In the genomic region with DNA sequence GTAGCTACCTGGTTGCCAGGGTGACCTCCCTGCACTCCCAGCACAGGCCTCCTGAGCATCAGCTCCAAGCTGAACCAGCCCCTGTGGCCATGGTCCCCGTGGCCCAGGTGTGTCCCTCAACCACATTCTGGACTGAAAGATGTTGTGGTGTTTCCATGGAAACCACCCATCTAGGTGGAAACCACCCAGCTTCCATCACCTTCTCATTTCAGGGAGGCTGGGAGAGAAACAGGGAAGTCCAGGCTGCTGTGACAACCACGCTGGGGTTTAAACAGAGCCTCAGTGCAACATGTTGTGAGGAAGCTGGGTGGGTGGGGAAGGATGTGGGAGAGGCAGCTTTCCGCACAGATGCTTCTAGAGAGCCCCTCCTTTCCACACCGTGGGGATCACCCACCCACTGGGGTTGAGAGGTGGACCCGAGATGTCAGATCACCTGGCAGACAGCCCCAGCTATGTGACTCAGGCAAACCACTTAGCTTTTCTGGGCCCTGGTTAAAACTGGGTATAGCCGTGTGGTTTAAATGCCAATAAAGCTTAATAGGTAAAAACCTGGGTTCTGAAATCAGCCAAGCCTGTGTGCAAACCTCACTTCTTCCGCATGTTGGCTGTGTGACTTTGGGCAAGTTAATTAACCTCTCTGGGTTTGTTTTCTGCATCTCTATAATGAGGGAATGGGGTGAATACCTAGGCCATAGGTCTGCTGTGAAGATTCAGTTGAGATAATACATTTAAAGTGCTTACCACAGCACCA, we compare ENCODE assay signal across 8 cellular contexts. TPM values are rescaled to one million over a fixed set of nuclear protein-coding genes. Genes with fewer than 3 reads are reported as not detected.
A peak's percentile ranks its signal among the peaks of the same experiment; 100 is the strongest.
DNase-seq lines count a peak whose midpoint lies in the region; ATAC-seq, FAIRE-seq and TF ChIP-seq lines count a peak whose summit lies in the region.

No MANE protein-coding gene starts in this region.

- no TSS peak for BruUV-seq in PC-3 (replicated peaks; lab: Mats Ljungman, UMichigan)

- no peak overlapping the region for H3K9ac ChIP-seq in PC-3 (ENCODE audit: low read length)

- H3K36me3 Mint-ChIP-seq in activated CD4-positive, alpha-beta memory T cell treated with anti-CD3 and anti-CD28 coated beads, Interleukin-2, amount 10 ng/mL, durations not matched to agents 7 days and 5 days (ENCODE audit: low read depth): peaks cover 73% of the 10 kb centered on the region

- H3K27me3 Mint-ChIP-seq in activated CD4-positive, alpha-beta memory T cell treated with anti-CD3 and anti-CD28 coated beads, Interleukin-2, amount 10 ng/mL, durations not matched to agents 7 days and 5 days: no peaks in the 10 kb centered on the region

- intact Hi-C loops in lower lobe of right lung (cut with DNase I): no loop called here
- intact Hi-C loops in pancreas (cut with DNase I): loop anchor here in 1 of 3 donors (10.0 kb wide), 1 partner anchor 57 kb away; no protein-coding TSS in a partner anchor
- intact Hi-C loops in PC-3 (cut with micrococcal nuclease): no loop called here
- intact Hi-C loops in head of caudate nucleus (cut with DNase I): no loop called here

- H3K27ac Mint-ChIP-seq in activated CD4-positive, alpha-beta memory T cell treated with anti-CD3 and anti-CD28 coated beads, Interleukin-2, amount 10 ng/mL, durations not matched to agents 7 days and 5 days: peak overlapping the region; percentile 75

- no peak overlapping the region for H2AFZ ChIP-seq in PC-3 (ENCODE audit: low read length)

- no peaks in the 10 kb centered on the region for H3K9me3 Mint-ChIP-seq in activated CD4-positive, alpha-beta memory T cell treated with anti-CD3 and anti-CD28 coated beads, Interleukin-2, amount 10 ng/mL, durations not matched to agents 7 days and 5 days

- H3K27ac ChIP-seq in lower lobe of right lung (peak overlapping the region; percentile 31), pancreas (no peak overlapping the region), PC-3 (ENCODE audit: low read length) (no peak overlapping the region)

- no peaks in the 10 kb centered on the region for H4K20me1 ChIP-seq in PC-3 (ENCODE audit: low read length)

- CTCF ChIA-PET in activated CD4-positive, alpha-beta memory T cell treated with anti-CD3 and anti-CD28 coated beads, Interleukin-2, amount 10 ng/mL, durations not matched to agents 7 days and 5 days (lab: Charles Lee): interaction anchor here (0.7 to 14.5 kb wide), 18 partner anchors 10 to 283 kb away, joined by 3 to 425 read pairs (median 4); a partner anchor contains a TSS
- CTCF ChIA-PET in PC-3 (lab: Charles Lee): interaction anchor here (0.9 kb wide), 1 partner anchor 47 kb away, joined by 15 read pairs; a partner anchor contains a TSS

- peaks cover 78% of the 10 kb centered on the region for H3K4me1 Mint-ChIP-seq in activated CD4-positive, alpha-beta memory T cell treated with anti-CD3 and anti-CD28 coated beads, Interleukin-2, amount 10 ng/mL, durations not matched to agents 7 days and 5 days

- WGBS in pancreas, 2 donors: 79 to 81% methylated on average over 7 of the region's 7 CpGs

- peaks cover 56% of the 10 kb centered on the region for H3K4me1 ChIP-seq in lower lobe of right lung
- H3K4me1 ChIP-seq in pancreas: no peaks in the 10 kb centered on the region
- no peaks in the 10 kb centered on the region for H3K4me1 ChIP-seq in PC-3 (ENCODE audit: insufficient read depth, low read length)

- DNase-seq in activated CD4-positive, alpha-beta memory T cell treated with anti-CD3 and anti-CD28 coated beads, Interleukin-2, amount 10 ng/mL, durations not matched to agents 7 days and 5 days: peak; percentile 77
- no peak for DNase-seq in lower lobe of right lung
- no peak for DNase-seq in pancreas
- DNase-seq in RKO (ENCODE audit: low spot score): no peak
- no peak for DNase-seq in PC-3
- no peak for DNase-seq in head of caudate nucleus

- H3K36me3 ChIP-seq in lower lobe of right lung (peaks cover 27% of the 10 kb centered on the region), pancreas (no peaks in the 10 kb centered on the region), PC-3 (ENCODE audit: low read depth, low read length) (no peaks in the 10 kb centered on the region)

- POLR2A ChIA-PET in activated CD4-positive, alpha-beta memory T cell treated with anti-CD3 and anti-CD28 coated beads, Interleukin-2, amount 10 ng/mL, durations not matched to agents 7 days and 5 days (lab: Charles Lee): interaction anchor here (0.9 to 5.8 kb wide), 16 partner anchors 9 to 70 kb away, joined by 3 to 63 read pairs (median 4); a partner anchor contains a TSS
- POLR2A ChIA-PET in PC-3 (lab: Charles Lee; ENCODE audit: unreplicated experiment): interaction anchor here (0.6 kb wide), 1 partner anchor 118 kb away, joined by 10 read pairs; no protein-coding TSS in a partner anchor

- no peak for FAIRE-seq in pancreas (lab: Jason Lieb, UNC)

- H3K9me2 ChIP-seq in PC-3 (replicated peaks; ENCODE audit: low read length): no peaks in the 10 kb centered on the region

- H3K4me3 ChIP-seq in lower lobe of right lung: no peak overlapping the region
- no peak overlapping the region for H3K4me3 ChIP-seq in pancreas
- H3K4me3 ChIP-seq in PC-3 (ENCODE audit: low read length): no peak overlapping the region

- peak; percentile 35 for ATAC-seq in GM19023 (IDR thresholded peaks at IDR 0.05; ENCODE audit: unreplicated experiment)
- peak; percentile 27 for ATAC-seq in HG03025 (IDR thresholded peaks at IDR 0.05; ENCODE audit: low FRiP score, unreplicated experiment)
- peak in 1 of 2 donors; percentile 40 for ATAC-seq in lower lobe of right lung
- no peak for ATAC-seq in pancreas
- ATAC-seq in PC-3: no peak

- H3K4me2 ChIP-seq in PC-3 (ENCODE audit: low read length): no peak overlapping the region

- H3K27me3 ChIP-seq in lower lobe of right lung (ENCODE audit: low read depth) (no peaks in the 10 kb centered on the region), pancreas (no peaks in the 10 kb centered on the region), PC-3 (ENCODE audit: low read length) (no peaks in the 10 kb centered on the region)

- H3F3A ChIP-seq in PC-3 (ENCODE audit: low read length, unreplicated experiment): no peaks in the 10 kb centered on the region

- H3K79me2 ChIP-seq in PC-3 (ENCODE audit: low read length): no peaks in the 10 kb centered on the region

- H3K9me3 ChIP-seq in lower lobe of right lung (no peaks in the 10 kb centered on the region), pancreas (no peaks in the 10 kb centered on the region), PC-3 (ENCODE audit: low read length) (no peaks in the 10 kb centered on the region)

- no peak overlapping the region for H3K4me3 Mint-ChIP-seq in activated CD4-positive, alpha-beta memory T cell treated with anti-CD3 and anti-CD28 coated beads, Interleukin-2, amount 10 ng/mL, durations not matched to agents 7 days and 5 days

- TF ChIP-seq CTCF in lower lobe of right lung (IDR thresholded peaks at IDR 0.05) (no peak), pancreas (IDR thresholded peaks at IDR 0.05) (no peak), PC-3 (conservative IDR thresholded peaks at IDR 0.05; ENCODE audit: low read depth, low read length) (no peak)

RNA-seq across cellular contexts. Expression of a gene that starts 46.4 kb away (rescaled TPM):
- total RNA-seq in activated CD4-positive, alpha-beta memory T cell treated with anti-CD3 and anti-CD28 coated beads, Interleukin-2, amount 10 ng/mL, durations not matched to agents 7 days and 5 days: 100 to 1,000 TPM; 193 to 208 TPM
- total RNA-seq in lower lobe of right lung (129 TPM), pancreas (10 to 100 TPM; 26.5 to 45.6 (median 32.5) TPM), PC-3 (2014; rRNA removed) (4.3 and 5.0 TPM in 2 replicates)
- 10 to 100 TPM; 29.1 to 64.6 TPM for polyA plus RNA-seq in pancreas

Comparison
In these comparisons a context has a peak if more than half of its experiments do, and no peak if none do; other contexts are left out.
1. ATAC-seq: peak in GM19023 (single experiment) and HG03025 (single experiment); none in pancreas (0 of 4) and PC-3 (single experiment).